ENCODE assay signal across 11 cellular contexts in genomic region chr2:65553504-65554074, GRCh38.
A peak's percentile ranks its signal among the peaks of the same experiment; 100 is the strongest.
DNase-seq lines count a peak whose midpoint lies in the region; ATAC-seq and TF ChIP-seq lines count a peak whose summit lies in the region.
"Had no signal": no experiment of that assay in that cellular context is flagged by ENCODE, and none has a peak within 500 bp of the region (broad histone marks: within the 10 kb centered on the region; RNA-seq: fewer than 3 reads in every experiment).

No MANE protein-coding gene starts in this region.

- no peaks in the 10 kb centered on the region for H3K36me3 ChIP-seq in BLaER1 treated with 17β-estradiol and CSF1 and Interleukin-3, amounts not matched to agents 10 nM and 100 nM
- H3K36me3 ChIP-seq in neuronal stem cell (replicated peaks in 1 of 2; ENCODE audit: control insufficient read depth in 2 of 2, insufficient read depth in 2 of 2, low read length in 2 of 2) = no peaks in the 10 kb centered on the region
- H3K36me3 ChIP-seq: adrenal gland had no signal

- H3K4me2 ChIP-seq in BLaER1 treated with 17β-estradiol and CSF1 and Interleukin-3, amounts not matched to agents 10 nM and 100 nM = peak overlapping the region in 10 of 11 experiments; percentile 8 to 81 (median 74); a peak in 19 of 22 replicates
- H3K4me2 ChIP-seq in neuronal stem cell (ENCODE audit: insufficient read depth, low read length, poor library complexity, severe bottlenecking) = no peak overlapping the region

- H3K4me3 Mint-ChIP-seq in HFFc6 (no peak overlapping the region), T-helper 17 cell (no peak overlapping the region)
- H3K4me3 Mint-ChIP-seq: activated CD8-positive, alpha-beta T cell treated with anti-CD3 and anti-CD28 coated beads for 36 hours; activated T-helper 17 cell treated with anti-CD3 and anti-CD28 coated beads, Interleukin-2, amount 50 U/mL, for 72 hours had no signal

- TF ChIP-seq CTCF in HFFc6 (IDR thresholded peaks at IDR 0.05) = peak; percentile 53

- peaks cover 23 to 48% (median 40%) of the 10 kb centered on the region in 10 experiments for H3K4me1 ChIP-seq in BLaER1 treated with 17β-estradiol and CSF1 and Interleukin-3, amounts not matched to agents 10 nM and 100 nM
- peaks cover 0 to 6% of the 10 kb centered on the region in 2 donors for H3K4me1 ChIP-seq in neuronal stem cell (ENCODE audit: control insufficient read depth in 2 of 2, insufficient read depth in 1 of 2, low read depth in 1 of 2, low read length in 2 of 2)
- H3K4me1 ChIP-seq: adrenal gland had no signal

- H2BK120ac ChIP-seq in neuronal stem cell (ENCODE audit: low read depth, low read length) = no peak overlapping the region

- no peak overlapping the region for H3K4me3 ChIP-seq in BLaER1 treated with 17β-estradiol and CSF1 and Interleukin-3, amounts not matched to agents 10 nM and 100 nM
- H3K4me3 ChIP-seq in neuronal stem cell (ENCODE audit: low read length in 2 of 2) = no peak overlapping the region
- H3K4me3 ChIP-seq: adrenal gland had no signal

- H2BK12ac ChIP-seq in neuronal stem cell (ENCODE audit: low read length) = no peak overlapping the region

- H3K9me3 ChIP-seq in BLaER1 treated with 17β-estradiol and CSF1 and Interleukin-3, amounts not matched to agents 10 nM and 100 nM (replicated peaks in 1 of 11) = no peaks in the 10 kb centered on the region
- H3K9me3 ChIP-seq in neuronal stem cell (replicated peaks in 1 of 2; ENCODE audit: control insufficient read depth in 2 of 2, insufficient read depth in 1 of 2, low read depth in 1 of 2, low read length in 2 of 2) = no peaks in the 10 kb centered on the region
- no peaks in the 10 kb centered on the region for H3K9me3 ChIP-seq in T-helper 17 cell (ENCODE audit: control insufficient read depth, low read length, poor library complexity, severe bottlenecking)
- H3K9me3 ChIP-seq: adrenal gland had no signal

- no peak overlapping the region for H3K18ac ChIP-seq in neuronal stem cell (ENCODE audit: low read length)

- H2AK5ac ChIP-seq in neuronal stem cell (ENCODE audit: low read depth, low read length) = no peak overlapping the region

- H2BK5ac ChIP-seq in neuronal stem cell (ENCODE audit: low read length) = no peak overlapping the region

- no peaks in the 10 kb centered on the region for H3K27me3 ChIP-seq in BLaER1 treated with 17β-estradiol and CSF1 and Interleukin-3, amounts not matched to agents 10 nM and 100 nM
- peaks cover 0 to 9% (median 0%) of the 10 kb centered on the region in 3 experiments for H3K27me3 ChIP-seq in neuronal stem cell (ENCODE audit: control insufficient read depth in 3 of 3, insufficient read depth in 3 of 3, low read depth in 1 of 3, low read length in 3 of 3)
- H3K27me3 ChIP-seq: adrenal gland had no signal

- H4K8ac ChIP-seq in neuronal stem cell (ENCODE audit: low read depth, low read length) = no peak overlapping the region

- no peak for ATAC-seq in T-helper 17 cell

- no peak overlapping the region for H3K23ac ChIP-seq in neuronal stem cell (ENCODE audit: low read depth, low read length, poor library complexity)

- WGBS in neuronal stem cell (ENCODE audit: extremely low coverage in 2 of 2, insufficient read length in 2 of 2, insufficient replicate concordance in 1 of 2), 2 donors = no CpG with 5 or more reads among the region's 10 CpGs

- no peaks in the 10 kb centered on the region for H3K79me1 ChIP-seq in neuronal stem cell (ENCODE audit: low read depth, low read length)

- no peak overlapping the region for H2BK15ac ChIP-seq in neuronal stem cell (ENCODE audit: low read length)

- no peak overlapping the region for H3K27ac ChIP-seq in BLaER1 treated with 17β-estradiol and CSF1 and Interleukin-3, amounts not matched to agents 10 nM and 100 nM
- no peak overlapping the region for H3K27ac ChIP-seq in neuronal stem cell (replicated peaks; ENCODE audit: low read length)
- H3K27ac ChIP-seq: adrenal gland had no signal

- no peak overlapping the region for H3K9ac ChIP-seq in BLaER1 treated with 17β-estradiol and CSF1 and Interleukin-3, amounts not matched to agents 10 nM and 100 nM
- H3K9ac ChIP-seq in neuronal stem cell (ENCODE audit: low read depth, low read length, poor library complexity) = no peak overlapping the region

- no peak overlapping the region for H3K4ac ChIP-seq in neuronal stem cell (ENCODE audit: low read length)

- H3K4me1 Mint-ChIP-seq in HFFc6 (ENCODE audit: low read depth) (peaks cover 36% of the 10 kb centered on the region), T-helper 17 cell (peaks cover 11% of the 10 kb centered on the region)

- H3K36me3 Mint-ChIP-seq in HFFc6 (ENCODE audit: low read depth) = no peaks in the 10 kb centered on the region
- peaks cover 4% of the 10 kb centered on the region for H3K36me3 Mint-ChIP-seq in T-helper 17 cell (ENCODE audit: low read depth)

- H2AFZ ChIP-seq in neuronal stem cell (ENCODE audit: low read length) = peak overlapping the region; percentile 39

- peaks cover 12% of the 10 kb centered on the region for H3K27me3 Mint-ChIP-seq in HFFc6 (ENCODE audit: insufficient read depth)
- H3K27me3 Mint-ChIP-seq in T-helper 17 cell = peaks cover 51% of the 10 kb centered on the region

- H3K27ac Mint-ChIP-seq in HFFc6 (no peak overlapping the region), T-helper 17 cell (no peak overlapping the region)
- H3K27ac Mint-ChIP-seq: activated CD8-positive, alpha-beta T cell treated with anti-CD3 and anti-CD28 coated beads for 36 hours had no signal

- no peaks in the 10 kb centered on the region for H3K9me3 Mint-ChIP-seq in HFFc6
- H3K9me3 Mint-ChIP-seq: activated CD8-positive, alpha-beta T cell treated with anti-CD3 and anti-CD28 coated beads for 36 hours; activated T-helper 17 cell treated with anti-CD3 and anti-CD28 coated beads, Interleukin-2, amount 50 U/mL, for 72 hours had no signal

- DNase-seq in HFFc6 (no peak), astrocyte of the hippocampus (ENCODE audit: low read depth, low spot score) (peak; percentile 55), neuronal stem cell (ENCODE audit: low spot score) (no peak), superior temporal gyrus (ENCODE audit: extremely low spot score) (no peak), kidney tubule cell (ENCODE audit: low spot score) (no peak), cerebellar nuclear complex (lab: John Stamatoyannopoulos, UW) (no peak), T-helper 17 cell (no peak)

- H3K14ac ChIP-seq in neuronal stem cell (ENCODE audit: low read length) = no peak overlapping the region

- H4K20me1 ChIP-seq in BLaER1 treated with 17β-estradiol and CSF1 and Interleukin-3, amounts not matched to agents 10 nM and 100 nM = peaks cover 0 to 23% (median 9%) of the 10 kb centered on the region in 11 experiments; a peak in 8 of 22 replicates

- no peak overlapping the region for H4K91ac ChIP-seq in neuronal stem cell (ENCODE audit: low read depth, low read length, poor library complexity)
